ENCODE assay signal across 18 cellular contexts in genomic region chr3:117011687-117012250, GRCh38.
"Had no signal": no experiment of that assay in that cellular context is flagged by ENCODE, and none has a peak within 500 bp of the region (broad histone marks: within the 10 kb centered on the region; RNA-seq: fewer than 3 reads in every experiment).

No MANE protein-coding gene starts in this region.

- H3K9me3 ChIP-seq: neutrophil, suprapubic skin, upper lobe of right lung had no signal

- ATAC-seq: activated naive CD4-positive, alpha-beta T cell treated with anti-CD3 and anti-CD28 coated beads, Interleukin-2, amount 50 U/mL, for 72 hours; left ventricle myocardium superior; natural killer cell had no signal

- H3K4me3 ChIP-seq: suprapubic skin, upper lobe of right lung had no signal

- H3K36me3 ChIP-seq: neutrophil, suprapubic skin, upper lobe of right lung, WERI-Rb-1 had no signal

- H3K27me3 ChIP-seq: neutrophil, suprapubic skin, upper lobe of right lung had no signal

- H3K4me1 ChIP-seq: suprapubic skin, upper lobe of right lung had no signal

- DNase-seq: activated CD4-positive, alpha-beta memory T cell treated with anti-CD3 and anti-CD28 coated beads, Interleukin-2, amount 10 ng/mL, durations not matched to agents 7 days and 5 days; activated effector memory CD4-positive, alpha-beta T cell treated with anti-CD3 and anti-CD28 coated beads, Interleukin-2, amount 50 U/mL, for 16 hours; activated T-cell treated with anti-CD3 and anti-CD28 coated beads, Interleukin-2, amount 50 U/mL, for 24 hours; amniotic stem cell; caudate nucleus; cortex of kidney; effector CD8-positive, alpha-beta T cell; hippocampal formation; left ventricle myocardium superior; natural killer cell; small intestine; stimulated activated CD4-positive, alpha-beta T cell treated with anti-CD3 and anti-CD28 coated beads, Interleukin-4, amount 100 ng/mL, for 24 hours; stimulated activated naive CD4-positive, alpha-beta T cell; upper lobe of right lung; WERI-Rb-1 had no signal

- H3K27ac ChIP-seq: neutrophil, suprapubic skin, upper lobe of right lung, WERI-Rb-1 had no signal
